Comparison of ENCODE assay signal across 8 cellular contexts in the genomic region with DNA sequence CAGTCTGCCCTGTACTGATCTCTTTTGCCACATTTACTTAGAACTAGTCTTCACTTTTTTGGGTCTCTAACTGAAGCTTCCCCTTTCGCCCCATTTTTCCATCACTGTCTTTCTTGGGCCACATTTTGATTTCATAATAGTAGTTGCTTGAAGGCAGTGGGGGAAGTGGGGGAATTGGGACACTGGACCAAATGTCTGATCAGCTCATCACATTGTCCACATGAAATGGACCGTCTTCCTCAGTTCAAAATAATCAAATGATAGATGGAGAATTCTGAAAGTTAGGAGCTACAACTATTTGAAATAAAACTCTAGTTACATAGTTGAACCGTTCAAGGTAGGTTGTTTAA. TPM values are rescaled to one million over a fixed set of nuclear protein-coding genes. Genes with fewer than 3 reads are reported as not detected.
A peak's percentile ranks its signal among the peaks of the same experiment; 100 is the strongest.
DNase-seq lines count a peak whose midpoint lies in the region; ATAC-seq and TF ChIP-seq lines count a peak whose summit lies in the region.

No MANE protein-coding gene starts in this region.

- H3K4me1 ChIP-seq in sigmoid colon: peaks cover 0 to 44% (median 41%) of the 10 kb centered on the region in 4 donors

- H3K4me3 ChIP-seq in SK-N-MC: peak overlapping the region; percentile 88
- peak overlapping the region; percentile 98 for H3K4me3 ChIP-seq in fibroblast of the aortic adventitia (ENCODE audit: low read depth, low read length)
- peak overlapping the region; percentile 58 to 92 (median 72) for H3K4me3 ChIP-seq in sigmoid colon

- TF ChIP-seq POLR2A in sigmoid colon (IDR thresholded peaks at IDR 0.05): no peak

- ATAC-seq in GM18508 (IDR thresholded peaks at IDR 0.05; ENCODE audit: insufficient read depth, unreplicated experiment): peak; percentile 2

- H3K27me3 ChIP-seq in sigmoid colon: no peaks in the 10 kb centered on the region

- DNase-seq in SK-N-MC (ENCODE audit: low read depth, low spot score) (no peak), fibroblast of the aortic adventitia (ENCODE audit: low read depth) (no peak), sigmoid colon (no peak), dermis blood vessel endothelial cell (no peak), NCI-H748 treated with DMSO at 0.1 percent for 48 hours (lab: John Stamatoyannopoulos, UW) (no peak), DMS53 (lab: John Stamatoyannopoulos, UW) (no peak), SHP77 treated with DMSO at 0.1 percent for 48 hours (lab: John Stamatoyannopoulos, UW) (no peak)

- 3 to 20% methylated on average over 3 of the region's 3 CpGs for WGBS in sigmoid colon, 2 donors

- H3K36me3 ChIP-seq in SK-N-MC (ENCODE audit: insufficient read depth, low read length) (peaks cover 19% of the 10 kb centered on the region), sigmoid colon (peaks cover 0 to 4% (median 0%) of the 10 kb centered on the region in 4 donors)

- no peak for TF ChIP-seq EP300 in sigmoid colon (IDR thresholded peaks at IDR 0.05)

- peak overlapping the region; percentile 78 for H3K9ac ChIP-seq in SK-N-MC (ENCODE audit: insufficient read length)

- H3K9me3 ChIP-seq in SK-N-MC (ENCODE audit: low read depth, low read length) (no peaks in the 10 kb centered on the region), sigmoid colon (no peaks in the 10 kb centered on the region)

- H3K27ac ChIP-seq in SK-N-MC (no peak overlapping the region), sigmoid colon (peak overlapping the region; percentile 90 to 97 (median 93))

- no peak for TF ChIP-seq CTCF in fibroblast of the aortic adventitia (IDR thresholded peaks at IDR 0.05; ENCODE audit: insufficient read depth, low read length)
- TF ChIP-seq CTCF in sigmoid colon (IDR thresholded peaks at IDR 0.05): no peak

- intact Hi-C loops in sigmoid colon (cut with DNase I): loop anchor here (2.0 kb wide), 1 partner anchor 360 kb away; no protein-coding TSS in a partner anchor

RNA-seq across cellular contexts. Expression of a gene that starts 0.7 kb away (rescaled TPM):
- total RNA-seq in fibroblast of the aortic adventitia (ENCODE audit: low replicate concordance) (105 and 258 TPM in 2 replicates), sigmoid colon (100 to 1,000 TPM in 3 of 4 donors, 10 to 100 TPM in 1; 77.1 to 125 (median 114) TPM), dermis blood vessel endothelial cell (325 and 401 TPM in 2 replicates)
- polyA plus RNA-seq in sigmoid colon: 10 to 100 TPM; 51.1 to 97.6 (median 80.2) TPM
